ENCODE assay signal across 8 cellular contexts in the genomic region with DNA sequence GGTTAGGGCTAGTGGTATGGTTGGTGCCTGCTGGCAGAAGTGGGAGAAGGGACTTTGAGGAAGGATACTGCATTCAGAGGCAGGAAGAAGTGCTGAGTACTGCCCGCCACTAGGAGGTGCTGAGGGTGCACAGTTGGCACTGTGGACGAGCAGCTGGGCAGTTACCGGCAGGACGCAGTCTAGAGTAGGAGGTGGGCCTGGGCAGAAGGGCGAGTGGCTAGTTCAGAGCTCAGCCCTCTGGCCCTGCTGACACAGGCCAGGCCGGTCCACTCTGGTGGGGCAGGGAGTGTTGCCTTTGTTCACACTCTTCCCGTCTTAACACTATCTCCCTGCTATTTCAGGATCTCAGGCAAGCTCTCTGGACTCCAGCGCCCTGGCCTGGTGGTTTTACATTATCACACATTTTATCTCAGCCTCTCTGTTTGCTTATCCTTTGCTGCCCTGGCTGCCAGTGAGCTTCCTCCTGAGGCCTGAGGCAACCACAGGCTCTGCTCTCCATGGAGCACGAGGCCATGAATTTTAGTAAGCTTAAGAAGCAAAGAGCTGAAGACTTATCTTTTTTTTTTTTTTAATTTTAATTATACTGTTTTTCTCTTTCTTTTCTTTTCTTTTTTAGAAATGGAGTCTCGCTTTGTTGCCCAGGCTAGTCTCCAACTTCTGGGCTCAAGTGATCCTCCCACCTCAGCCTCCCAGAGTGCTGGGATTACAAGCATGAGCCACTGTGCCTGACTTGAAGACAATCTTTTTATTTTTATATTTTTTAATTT. TPM values are rescaled to one million over a fixed set of nuclear protein-coding genes. Genes with fewer than 3 reads are reported as not detected.
DNase-seq lines count a peak whose midpoint lies in the region; ATAC-seq and TF ChIP-seq lines count a peak whose summit lies in the region.

No MANE protein-coding gene starts in this region.

- CTCF ChIA-PET in CD4-positive, alpha-beta memory T cell (lab: Charles Lee; ENCODE audit: partially characterized antibody) = interaction anchor here (0.7 to 1.0 kb wide), 4 partner anchors 9 to 75 kb away, joined by 3 to 5 read pairs (median 4); no protein-coding TSS in a partner anchor

- H3K27ac ChIP-seq in CD4-positive, alpha-beta memory T cell (ENCODE audit: low read depth, low read length) = no peak overlapping the region

- no peaks in the 10 kb centered on the region for H3K9me3 ChIP-seq in CD4-positive, alpha-beta memory T cell (ENCODE audit: control insufficient read depth in 1 of 2, low read length in 2 of 2)

- H3K36me3 ChIP-seq in CD4-positive, alpha-beta memory T cell (ENCODE audit: insufficient read depth, low read length) = peaks cover 52% of the 10 kb centered on the region

- H3K4me3 Mint-ChIP-seq in CD4-positive, alpha-beta memory T cell = no peak overlapping the region
- H3K4me3 Mint-ChIP-seq in HFFc6 (no peak overlapping the region), naive B cell (no peak overlapping the region)
- H3K4me3 Mint-ChIP-seq in stimulated activated naive CD8-positive, alpha-beta T cell treated with anti-CD3 and anti-CD28 coated beads, Interleukin-15, amount 100 ng/mL, for 72 hours = no peak overlapping the region

- H3K27me3 ChIP-seq in CD4-positive, alpha-beta memory T cell (ENCODE audit: insufficient read depth, low read length) = no peaks in the 10 kb centered on the region

- H3K4me1 ChIP-seq in CD4-positive, alpha-beta memory T cell (ENCODE audit: insufficient read depth, low read length) = no peaks in the 10 kb centered on the region

- H3K36me3 Mint-ChIP-seq in CD4-positive, alpha-beta memory T cell = peaks cover 59 to 63% of the 10 kb centered on the region in 2 donors
- H3K36me3 Mint-ChIP-seq in HFFc6 (ENCODE audit: low read depth) (peaks cover 16% of the 10 kb centered on the region), naive B cell (peaks cover 29 to 59% of the 10 kb centered on the region in 2 donors)

- intact Hi-C loops in CD4-positive, alpha-beta memory T cell (cut with micrococcal nuclease) = loop anchor here (10.0 kb wide), 1 partner anchor 59 kb away; no protein-coding TSS in a partner anchor

- peak in 3 of 5 donors; percentile 9 to 15 (median 10) for DNase-seq in CD4-positive, alpha-beta memory T cell
- peak; percentile 83 for DNase-seq in HFFc6
- DNase-seq in NOMO-1 (lab: John Stamatoyannopoulos, UW; ENCODE audit: unreplicated experiment in 2 of 2) = peak; percentile 41 to 52
- DNase-seq in activated T-cell treated with anti-CD3 and anti-CD28 coated beads, Interleukin-2, amount 50 U/mL, for 1 hour = peak; percentile 43
- peak; percentile 89 for DNase-seq in fibroblast of pulmonary artery (ENCODE audit: low read depth)
- DNase-seq in naive B cell = peak; percentile 28
- peak; percentile 12 to 36 for DNase-seq in stimulated activated naive CD8-positive, alpha-beta T cell treated with anti-CD3 and anti-CD28 coated beads, Interleukin-15, amount 100 ng/mL, for 72 hours

- H3K27ac Mint-ChIP-seq in CD4-positive, alpha-beta memory T cell = peak overlapping the region in 1 of 7 donors; percentile 11
- H3K27ac Mint-ChIP-seq in HFFc6 (peak overlapping the region; percentile 96), naive B cell (peak overlapping the region in 2 of 6 donors; percentile 20 to 43)
- peak overlapping the region in 1 of 2 donors; percentile 81 for H3K27ac Mint-ChIP-seq in stimulated activated naive CD8-positive, alpha-beta T cell treated with anti-CD3 and anti-CD28 coated beads, Interleukin-15, amount 100 ng/mL, for 72 hours

- POLR2A ChIA-PET in CD4-positive, alpha-beta memory T cell (lab: Charles Lee; ENCODE audit: partially characterized antibody) = no interaction called here

- H3K27me3 Mint-ChIP-seq in CD4-positive, alpha-beta memory T cell = no peaks in the 10 kb centered on the region
- 0 out of 2 replicates have a peak, but pooled peaks cover 4% of the 10 kb centered on the region for H3K27me3 Mint-ChIP-seq in HFFc6 (ENCODE audit: insufficient read depth)
- no peaks in the 10 kb centered on the region for H3K27me3 Mint-ChIP-seq in naive B cell
- H3K27me3 Mint-ChIP-seq in stimulated activated naive CD8-positive, alpha-beta T cell treated with anti-CD3 and anti-CD28 coated beads, Interleukin-15, amount 100 ng/mL, for 72 hours = no peaks in the 10 kb centered on the region

- ATAC-seq in naive B cell (ENCODE audit: low read depth in 2 of 2) = peak; percentile 64
- ATAC-seq in stimulated activated naive CD8-positive, alpha-beta T cell treated with anti-CD3 and anti-CD28 coated beads, Interleukin-15, amount 100 ng/mL, for 72 hours = peak; percentile 69
- no peak for ATAC-seq in HG03432 (IDR thresholded peaks at IDR 0.05; ENCODE audit: unreplicated experiment)

- H3K4me1 Mint-ChIP-seq in CD4-positive, alpha-beta memory T cell = peaks cover 0 to 1% (median 0%) of the 10 kb centered on the region in 4 donors
- H3K4me1 Mint-ChIP-seq in HFFc6 (ENCODE audit: low read depth) (peaks cover 30% of the 10 kb centered on the region), naive B cell (peaks cover 0 to 9% (median 0%) of the 10 kb centered on the region in 3 donors)
- peaks cover 6% of the 10 kb centered on the region for H3K4me1 Mint-ChIP-seq in stimulated activated naive CD8-positive, alpha-beta T cell treated with anti-CD3 and anti-CD28 coated beads, Interleukin-15, amount 100 ng/mL, for 72 hours

- H3K9me3 Mint-ChIP-seq in CD4-positive, alpha-beta memory T cell = no peaks in the 10 kb centered on the region
- H3K9me3 Mint-ChIP-seq in HFFc6 (no peaks in the 10 kb centered on the region), naive B cell (no peaks in the 10 kb centered on the region)
- no peaks in the 10 kb centered on the region for H3K9me3 Mint-ChIP-seq in stimulated activated naive CD8-positive, alpha-beta T cell treated with anti-CD3 and anti-CD28 coated beads, Interleukin-15, amount 100 ng/mL, for 72 hours

- no peak overlapping the region for H3K4me3 ChIP-seq in CD4-positive, alpha-beta memory T cell (ENCODE audit: low read length in 2 of 2)
- H3K4me3 ChIP-seq in fibroblast of pulmonary artery (replicated peaks; ENCODE audit: low read depth, low read length) = no peak overlapping the region

- TF ChIP-seq CTCF in HFFc6 (IDR thresholded peaks at IDR 0.05) (peak; percentile 91), fibroblast of pulmonary artery (IDR thresholded peaks at IDR 0.05; ENCODE audit: low read length, missing control alignments) (peak; percentile 96)

RNA-seq across cellular contexts. Expression of gene SNAP29, which starts 26.9 kb away (rescaled TPM):
- total RNA-seq in CD4-positive, alpha-beta memory T cell = 10 to 100 TPM; 24.4 to 26.1 TPM
- 10 to 100 TPM; 18.8 to 27.8 TPM for polyA plus RNA-seq in CD4-positive, alpha-beta memory T cell
- total RNA-seq in HFFc6 (2021; fragmentation: NEBNext Ultra II Directional; extraction: Animal tissue kit (Norgen Biotek cat#: 25700)) = 10 to 100 TPM; 34.2 to 40.7 (median 38.0) TPM
- polyA plus RNA-seq in naive B cell (ENCODE audit: low read depth in 6 of 6) = 10 to 100 TPM; 15.1 to 24.1 (median 17.1) TPM

RNA-seq across cellular contexts. Expression of gene PI4KA, which starts 27.1 kb away (rescaled TPM):
- total RNA-seq in CD4-positive, alpha-beta memory T cell = 100 to 1,000 TPM; 142 to 145 TPM
- 10 to 100 TPM; 31.5 to 78.5 TPM for polyA plus RNA-seq in CD4-positive, alpha-beta memory T cell
- 10 to 100 TPM; 51.0 to 61.3 (median 57.2) TPM for total RNA-seq in HFFc6 (2021; fragmentation: NEBNext Ultra II Directional; extraction: Animal tissue kit (Norgen Biotek cat#: 25700))
- polyA plus RNA-seq in naive B cell (ENCODE audit: low read depth in 6 of 6) = 10 to 100 TPM; 25.6 to 68.3 (median 39.3) TPM

RNA-seq across cellular contexts. Expression of gene CRKL, which starts 31.5 kb away (rescaled TPM):
- total RNA-seq in CD4-positive, alpha-beta memory T cell = 10 to 100 TPM; 85.1 to 86.5 TPM
- 10 to 100 TPM; 39.9 to 51.3 TPM for polyA plus RNA-seq in CD4-positive, alpha-beta memory T cell
- total RNA-seq in HFFc6 (2021; fragmentation: NEBNext Ultra II Directional; extraction: Animal tissue kit (Norgen Biotek cat#: 25700)) = 10 to 100 TPM; 44.0 to 51.5 (median 47.6) TPM
- polyA plus RNA-seq in naive B cell (ENCODE audit: low read depth in 6 of 6) = 10 to 100 TPM; 42.6 to 60.7 (median 50.0) TPM

Comparison
In these comparisons a context has a peak if more than half of its experiments do, and no peak if none do; other contexts are left out.
1. DNase-seq: peak in every context shown above with its lines; median percentile 89 in fibroblast of pulmonary artery; 83 in HFFc6; 46 in NOMO-1; 43 in activated T-cell treated with anti-CD3 and anti-CD28 coated beads, Interleukin-2, amount 50 U/mL, for 1 hour; 28 in naive B cell; 24 in stimulated activated naive CD8-positive, alpha-beta T cell treated with anti-CD3 and anti-CD28 coated beads, Interleukin-15, amount 100 ng/mL, for 72 hours; 10 in CD4-positive, alpha-beta memory T cell.